9 cellular contexts compared by ENCODE assay signal in the genomic region with DNA sequence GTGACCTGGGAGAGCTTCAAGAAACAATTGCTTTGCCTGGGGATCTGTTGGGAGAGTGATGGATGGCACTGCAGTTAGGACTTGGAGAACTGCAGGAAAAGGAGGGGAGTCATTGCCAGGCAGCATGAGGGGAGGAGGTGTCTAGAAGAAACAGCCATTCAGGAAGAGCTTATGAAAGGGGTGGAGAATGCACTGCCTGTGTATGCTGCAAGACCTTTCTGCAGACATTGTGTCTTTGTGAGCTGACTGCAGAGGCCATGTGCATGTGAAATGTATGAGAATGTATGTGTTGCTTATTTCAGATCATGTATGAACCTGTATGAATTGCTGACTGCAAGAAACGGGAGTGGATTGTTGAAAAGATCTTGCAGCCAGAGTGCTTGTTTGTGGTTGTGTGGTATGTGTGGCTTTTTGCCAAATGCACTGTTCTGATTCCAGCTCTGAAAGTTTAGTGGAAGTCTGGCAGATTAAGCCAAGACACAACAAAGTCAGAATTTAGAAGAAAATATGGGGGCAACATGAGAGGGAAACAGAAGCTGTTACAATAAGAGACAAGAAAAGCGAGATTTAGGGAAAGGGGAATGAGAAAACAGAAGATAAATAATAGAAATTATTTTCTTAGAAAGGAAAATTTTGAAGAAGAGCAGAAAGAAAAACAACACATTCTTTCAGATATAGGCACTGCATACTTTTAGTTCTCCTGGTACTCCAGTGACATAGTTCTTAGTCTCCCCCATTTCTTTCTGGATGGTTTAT. TPM values are rescaled to one million over a fixed set of nuclear protein-coding genes. Genes with fewer than 3 reads are reported as not detected.
A peak's percentile ranks its signal among the peaks of the same experiment; 100 is the strongest.
DNase-seq lines count a peak whose midpoint lies in the region; ATAC-seq, FAIRE-seq and TF ChIP-seq lines count a peak whose summit lies in the region.
"Had no signal": no experiment of that assay in that cellular context is flagged by ENCODE, and none has a peak within 500 bp of the region (broad histone marks: within the 10 kb centered on the region; RNA-seq: fewer than 3 reads in every experiment).

No MANE protein-coding gene starts in this region.

- H3K36me3 ChIP-seq in H1 (ENCODE audit: control insufficient read depth in 2 of 4, insufficient read depth in 4 of 4, low read length in 3 of 4) (no peaks in the 10 kb centered on the region), mucosa of descending colon (ENCODE audit: low read depth) (no peaks in the 10 kb centered on the region)

- no peak overlapping the region for H4K8ac ChIP-seq in H1 (ENCODE audit: extremely low read depth, insufficient read depth, low read length)

- peak overlapping the region; percentile 99 for H2BK120ac ChIP-seq in H1 (replicated peaks; ENCODE audit: low read depth, low read length)

- H3K27me3 ChIP-seq in H1 (replicated peaks in 1 of 4; ENCODE audit: control insufficient read depth in 3 of 4, extremely low read depth in 1 of 4, insufficient read depth in 3 of 4, low read length in 3 of 4), result no peaks in the 10 kb centered on the region

- peak overlapping the region; percentile 31; the same call in 1 of the 2 replicates for H2AFZ ChIP-seq in H1 (ENCODE audit: low read length)

- TF ChIP-seq CTCF in H1 (IDR thresholded peaks at IDR 0.05; ENCODE audit: control extremely low read depth in 1 of 3, insufficient read depth in 1 of 3, low read depth in 1 of 3, low read length in 3 of 3) (no peak), mucosa of descending colon (IDR thresholded peaks at IDR 0.05) (no peak)

- H3K4me3 ChIP-seq in H1 (ENCODE audit: extremely low read depth in 1 of 4, insufficient read depth in 2 of 4, low read depth in 3 of 4, low read length in 4 of 4) (no peak overlapping the region), mucosa of descending colon (no peak overlapping the region)

- peak; percentile 2 for DNase-seq in NCI-H345 treated with DMSO at 0.1 percent for 48 hours (lab: John Stamatoyannopoulos, UW; ENCODE audit: unreplicated experiment)
- no peak for DNase-seq in NCI-H345 (lab: John Stamatoyannopoulos, UW)
- peak; percentile 17 to 56 for DNase-seq in NOMO-1 (lab: John Stamatoyannopoulos, UW; ENCODE audit: unreplicated experiment in 2 of 2)
- DNase-seq in H1 (ENCODE audit: low read depth in 1 of 2, low spot score in 2 of 2), result no peak
- peak in 1 of 3 donors; percentile 23 for DNase-seq in mucosa of descending colon

- peak overlapping the region; percentile 18; the same call in 1 of the 2 replicates for H2BK5ac ChIP-seq in H1 (ENCODE audit: low read depth, low read length)

- no peak overlapping the region for H3K23ac ChIP-seq in H1 (ENCODE audit: insufficient read length)

- peak overlapping the region; percentile 98; the same call in 1 of the 2 replicates for H2BK20ac ChIP-seq in H1 (ENCODE audit: low read length)

- CTCF ChIA-PET in H1 (lab: Charles Lee; ENCODE audit: partially characterized antibody), result interaction anchor here (0.5 to 1.7 kb wide), 6 partner anchors 15 to 1900 kb away, joined by 3 to 5 read pairs (median 4); no protein-coding TSS in a partner anchor

- H2BK12ac ChIP-seq in H1 (ENCODE audit: low read depth, low read length), result peak overlapping the region; percentile 89

- peak overlapping the region; percentile 25; the same call in 1 of the 2 replicates for H3K27ac ChIP-seq in H1 (ENCODE audit: low read depth, low read length)

- no peaks in the 10 kb centered on the region for H4K20me1 ChIP-seq in H1 (replicated peaks in 1 of 2; ENCODE audit: control insufficient read depth in 1 of 2, insufficient read depth in 2 of 2, low read length in 2 of 2)

- peak overlapping the region; percentile 57 for H3K4ac ChIP-seq in H1 (replicated peaks; ENCODE audit: insufficient read length, low read depth, low read length)

- H3K4me1 ChIP-seq in H1 (replicated peaks in 1 of 4; ENCODE audit: control insufficient read depth in 3 of 4, insufficient read depth in 4 of 4, low read length in 3 of 4) (peaks cover 2 to 14% (median 12%) of the 10 kb centered on the region in 4 experiments; a peak in 6 of 7 replicates), mucosa of descending colon (ENCODE audit: low read depth) (peaks cover 4% of the 10 kb centered on the region)

- H2BK15ac ChIP-seq in H1 (ENCODE audit: low read length), result peak overlapping the region; percentile 95; the same call in 1 of the 2 replicates

- H3K9ac ChIP-seq in H1 (replicated peaks in 1 of 4; ENCODE audit: extremely low read depth in 1 of 4, low read depth in 3 of 4, low read length in 3 of 4), result no peak overlapping the region

- peak overlapping the region; percentile 12 for H4K91ac ChIP-seq in H1 (replicated peaks; ENCODE audit: insufficient read length, low read length)

- POLR2A ChIA-PET in H1 (lab: Charles Lee; ENCODE audit: partially characterized antibody), result interaction anchor here (0.5 to 1.4 kb wide), 8 partner anchors 10 to 237 kb away, joined by 3 to 7 read pairs (median 4); partner anchors contain the start of gene RIMKLB

- peak overlapping the region; percentile 10; the same call in 1 of the 2 replicates for H3K18ac ChIP-seq in H1 (ENCODE audit: extremely low read depth, low read length)

- peak in 1 of 2 experiments; percentile 49; a peak in 1 of 3 replicates for TF ChIP-seq EP300 in H1 (IDR thresholded peaks at IDR 0.05; ENCODE audit: borderline replicate concordance in 1 of 2, low read depth in 2 of 2, low read length in 2 of 2)

- FAIRE-seq in H1 (lab: Jason Lieb, UNC), result peak; percentile 42

- WGBS in H1 (ENCODE audit: extremely low coverage in 1 of 2, insufficient coverage in 1 of 2, insufficient read length in 1 of 2, insufficient replicate concordance in 2 of 2, low coverage in 1 of 2, low lambda C conversion rate in 2 of 2, missing lambda C conversion rate in 1 of 2), 2 experiments, result 85% methylated on average over 2 of the region's 2 CpGs; no CpG with 5 or more reads in 1 of the 2 experiments

- ATAC-seq in mucosa of descending colon (peak; percentile 58), HG02938 (IDR thresholded peaks at IDR 0.05; ENCODE audit: unreplicated experiment) (no peak), HG03039 (IDR thresholded peaks at IDR 0.05; ENCODE audit: unreplicated experiment) (no peak), HG03342 (IDR thresholded peaks at IDR 0.05; ENCODE audit: unreplicated experiment) (no peak)

- no peaks in the 10 kb centered on the region for H3K23me2 ChIP-seq in H1 (ENCODE audit: low read depth, low read length)

- no peak for TF ChIP-seq POLR2A in H1 (IDR thresholded peaks at IDR 0.05; ENCODE audit: control extremely low read depth in 1 of 2, low read depth in 2 of 2, low read length in 2 of 2)

- H3K9me3 ChIP-seq in H1 (ENCODE audit: insufficient read depth in 2 of 2, low read depth in 1 of 2, low read length in 1 of 2), result no peaks in the 10 kb centered on the region
- no peaks in the 10 kb centered on the region for H3K9me3 ChIP-seq in mucosa of descending colon

- H4K5ac ChIP-seq in H1 (ENCODE audit: insufficient read length, low read depth, low read length), result no peak overlapping the region

- H2AK5ac ChIP-seq in H1 (ENCODE audit: low read depth, low read length), result no peak overlapping the region

- intact Hi-C loops in mucosa of descending colon (cut with DNase I, micrococcal nuclease), result loop anchor here in 1 of 2 donors (10.0 kb wide), 2 partner anchors 137 to 207 kb away; partner anchors contain the start of gene A2ML1

- H3K79me2 ChIP-seq in H1 (ENCODE audit: control insufficient read depth in 1 of 2, insufficient read depth in 2 of 2, low read length in 2 of 2), result no peaks in the 10 kb centered on the region

- peak overlapping the region in 1 of 2 experiments; percentile 57; a peak in 2 of 4 replicates for H3K4me2 ChIP-seq in H1 (ENCODE audit: insufficient read depth in 1 of 2, low read depth in 2 of 2, low read length in 2 of 2)

- no peak overlapping the region for H3K56ac ChIP-seq in H1 (replicated peaks; ENCODE audit: insufficient read length, low read depth, low read length)

- H3K14ac ChIP-seq in H1 (ENCODE audit: insufficient read length), result no peak overlapping the region

- no peak for TF ChIP-seq RAD21 in H1 (IDR thresholded peaks at IDR 0.05 in 1 of 2, conservative IDR thresholded peaks at IDR 0.05 in 1 of 2; ENCODE audit: low read depth in 2 of 2, low read length in 2 of 2)

- H3K79me1 ChIP-seq in H1 (ENCODE audit: low read depth, low read length), result no peaks in the 10 kb centered on the region

TF ChIP-seq in H1, 55 proteins besides CTCF, POLR2A, EP300 and RAD21 (continues in another document):
- TF ChIP-seq TAF1 (IDR thresholded peaks at IDR 0.05; ENCODE audit: low read depth, low read length) (0 out of 2 replicates have a peak, but pooled peaks have one; percentile 22), SP2 (IDR thresholded peaks at IDR 0.05; ENCODE audit: low read length) (no peak), SP1 (IDR thresholded peaks at IDR 0.05; ENCODE audit: low read depth, low read length) (no peak), YY1 (IDR thresholded peaks at IDR 0.05; ENCODE audit: low read depth, low read length) (no peak), JUND (IDR thresholded peaks at IDR 0.05; ENCODE audit: low read length) (no peak), NANOG (IDR thresholded peaks at IDR 0.05; ENCODE audit: insufficient read depth, low read depth, low read length, poor library complexity, severe bottlenecking) (no peak), KDM1A (IDR thresholded peaks at IDR 0.05; ENCODE audit: borderline replicate concordance, low read length) (no peak), EZH2 (IDR thresholded peaks at IDR 0.05; ENCODE audit: low read depth, low read length, severe bottlenecking) (no peak), TAF7 (optimal IDR thresholded peaks at IDR 0.05; ENCODE audit: borderline replicate concordance, low read depth, low read length) (no peak)

RNA-seq across cellular contexts. Expression of gene RIMKLB, which starts 9.8 kb away (rescaled TPM):
- total RNA-seq in H1 (2021; fragmentation: NEBNext Ultra II Directional; extraction: Animal tissue kit (Norgen Biotek cat#: 25700)), result 75.7 and 78.2 TPM in 2 replicates
- 37.8 and 38.0 TPM in 2 replicates for polyA plus RNA-seq in H1 (2011; rRNA removed)
- 66.4 TPM for polyA plus RNA-seq in H1 (2011; cell fraction: cytosol; rRNA removed)
- 111 TPM for polyA plus RNA-seq in H1 (2011; cell fraction: nucleus; rRNA removed)
- polyA plus RNA-seq in H1 (2012, experiment 1 of 2), result 74.3 to 134 TPM (median 89.9 TPM) in 4 replicates
- polyA plus RNA-seq in H1 (2012, experiment 2 of 2), result 7.8 TPM
- polyA plus RNA-seq in H1 (2013, experiment 1 of 2), result 98.9 TPM
- polyA plus RNA-seq in H1 (2013, experiment 2 of 2), result 80.9 TPM
- 95.2 and 103 TPM in 2 replicates for polyA minus RNA-seq in H1 (2011; rRNA and poly(A)+ RNA removed)
- 46.0 TPM for polyA minus RNA-seq in H1 (2011; cell fraction: cytosol; rRNA and poly(A)+ RNA removed)
- 103 TPM for polyA minus RNA-seq in H1 (2011; cell fraction: nucleus; rRNA and poly(A)+ RNA removed)
- total RNA-seq in mucosa of descending colon, result 10 to 100 TPM in 1 of 3 donors, 1 to 10 TPM in 2; 3.7 to 30.9 (median 7.6) TPM

RNA-seq across cellular contexts. Expression of gene MFAP5, which starts 25.4 kb away (rescaled TPM):
- total RNA-seq in H1 (2021; fragmentation: NEBNext Ultra II Directional; extraction: Animal tissue kit (Norgen Biotek cat#: 25700)), result 0.86 TPM in 1 of 2 replicates, not detected in the other
- 0.46 and 0.60 TPM in 2 replicates for polyA plus RNA-seq in H1 (2011; rRNA removed)
- polyA plus RNA-seq in H1 (2011; cell fraction: cytosol; rRNA removed), result 0.34 TPM
- polyA plus RNA-seq in H1 (2011; cell fraction: nucleus; rRNA removed), result 0.44 TPM
- polyA plus RNA-seq in H1 (2012, experiment 1 of 2), result 0.35 to 0.64 TPM (median 0.52 TPM) in 3 of 4 replicates, not detected in the other
- not detected for polyA plus RNA-seq in H1 (2012, experiment 2 of 2)
- polyA plus RNA-seq in H1 (2013, experiment 1 of 2), result 0.85 TPM
- 1.1 TPM for polyA plus RNA-seq in H1 (2013, experiment 2 of 2)
- polyA minus RNA-seq in H1 (2011; rRNA and poly(A)+ RNA removed), result 0.98 and 2.0 TPM in 2 replicates
- polyA minus RNA-seq in H1 (2011; cell fraction: cytosol; rRNA and poly(A)+ RNA removed), result not detected
- polyA minus RNA-seq in H1 (2011; cell fraction: nucleus; rRNA and poly(A)+ RNA removed), result 2.5 TPM
- 10 to 100 TPM; 10.7 to 43.1 (median 25.0) TPM for total RNA-seq in mucosa of descending colon
- total RNA-seq: CD4-positive, CD25-positive, alpha-beta regulatory T cell had no signal
- polyA plus RNA-seq: CD4-positive, CD25-positive, alpha-beta regulatory T cell had no signal

Comparison
In these comparisons a context has a peak if more than half of its experiments do, and no peak if none do; other contexts are left out.
1. DNase-seq: peak in NCI-H345 treated with DMSO at 0.1 percent for 48 hours (single experiment) and NOMO-1 (2 of 2); none in NCI-H345 (single experiment) and H1 (0 of 2).